ENCODE assay signal across 8 cellular contexts in genomic region chr1:1273152-1273534, GRCh38. TPM values are rescaled to one million over a fixed set of nuclear protein-coding genes. Genes with fewer than 3 reads are reported as not detected.
DNase-seq lines count a peak whose midpoint lies in the region; ATAC-seq and TF ChIP-seq lines count a peak whose summit lies in the region.

No MANE protein-coding gene starts in this region.

- intact Hi-C loops in CD8-positive, alpha-beta T cell (cut with DNase I, micrococcal nuclease), result loop anchor here (1.0 to 5.0 kb wide), 7 partner anchors 22 to 157 kb away; partner anchors contain the start of genes PUSL1 (in 2 of the 2), ACAP3 (in 1 of the 2), B3GALT6 (in 1 of the 2) and C1orf159 (in 1 of the 2)
- intact Hi-C loops in right cardiac atrium (cut with DNase I), result no loop called here

- H3K27ac Mint-ChIP-seq in CD8-positive, alpha-beta T cell, result peak overlapping the region; percentile 89
- no peak overlapping the region; the same call in 1 of the 2 replicates for H3K27ac Mint-ChIP-seq in WTC11
- H3K27ac Mint-ChIP-seq in stimulated activated effector memory CD8-positive, alpha-beta T cell treated with anti-CD3 and anti-CD28 coated beads, Interleukin-12 subunit alpha, Interleukin-12 subunit beta, amount 100 ng/mL, for 72 hours, result peak overlapping the region; percentile 75

- H3K9me3 Mint-ChIP-seq in CD8-positive, alpha-beta T cell, result no peaks in the 10 kb centered on the region
- H3K9me3 Mint-ChIP-seq in WTC11, result peaks cover 5% of the 10 kb centered on the region
- H3K9me3 Mint-ChIP-seq in stimulated activated effector memory CD8-positive, alpha-beta T cell treated with anti-CD3 and anti-CD28 coated beads, Interleukin-12 subunit alpha, Interleukin-12 subunit beta, amount 100 ng/mL, for 72 hours, result no peaks in the 10 kb centered on the region

- H3K4me1 Mint-ChIP-seq in CD8-positive, alpha-beta T cell (ENCODE audit: low read depth), result peaks cover 42% of the 10 kb centered on the region
- H3K4me1 Mint-ChIP-seq in WTC11, result peaks cover 23% of the 10 kb centered on the region
- peaks cover 33% of the 10 kb centered on the region for H3K4me1 Mint-ChIP-seq in stimulated activated effector memory CD8-positive, alpha-beta T cell treated with anti-CD3 and anti-CD28 coated beads, Interleukin-12 subunit alpha, Interleukin-12 subunit beta, amount 100 ng/mL, for 72 hours

- peak in 1 of 7 experiments; percentile 14 for DNase-seq in CD8-positive, alpha-beta T cell
- DNase-seq in WTC11 (ENCODE audit: low spot score), result peak; percentile 12
- peak in 1 of 3 donors; percentile 64 for DNase-seq in right cardiac atrium
- DNase-seq in stimulated activated effector memory CD8-positive, alpha-beta T cell treated with anti-CD3 and anti-CD28 coated beads, Interleukin-12 subunit alpha, Interleukin-12 subunit beta, amount 100 ng/mL, for 72 hours (ENCODE audit: low spot score in 2 of 2), result no peak
- no peak for DNase-seq in ACHN
- no peak for DNase-seq in C1 segment of cervical spinal cord (lab: John Stamatoyannopoulos, UW)
- no peak for DNase-seq in NCI-H146 (lab: John Stamatoyannopoulos, UW)

- peak overlapping the region; percentile 88 for H3K4me3 Mint-ChIP-seq in CD8-positive, alpha-beta T cell
- H3K4me3 Mint-ChIP-seq in WTC11, result peak overlapping the region; percentile 84
- H3K4me3 Mint-ChIP-seq in stimulated activated effector memory CD8-positive, alpha-beta T cell treated with anti-CD3 and anti-CD28 coated beads, Interleukin-12 subunit alpha, Interleukin-12 subunit beta, amount 100 ng/mL, for 72 hours, result peak overlapping the region; percentile 81

- H3K4me3 ChIP-seq in CD8-positive, alpha-beta T cell (ENCODE audit: low read depth, low read length), result peak overlapping the region; percentile 68
- peak overlapping the region; percentile 80 for H3K4me3 ChIP-seq in right cardiac atrium (ENCODE audit: low read length)

- peak overlapping the region; percentile 63 for H3K27ac ChIP-seq in CD8-positive, alpha-beta T cell (ENCODE audit: low read depth, low read length)
- peak overlapping the region; percentile 76 for H3K27ac ChIP-seq in right cardiac atrium (ENCODE audit: low read length)

- H3K27me3 ChIP-seq in CD8-positive, alpha-beta T cell (ENCODE audit: insufficient read depth, low read length), result no peaks in the 10 kb centered on the region
- H3K27me3 ChIP-seq in right cardiac atrium (ENCODE audit: control insufficient read depth, insufficient read depth), result no peaks in the 10 kb centered on the region

- WGBS in right cardiac atrium, result under 1% methylated on average over 39 of the region's 39 CpGs

- in situ Hi-C loops in ACHN (cut with HindIII; ENCODE audit: low pct_ligation_motif_present, low pct_unique_long_range_greater_than_20kb, low sequenced_read_pairs), result no loop called here

- no peak for ATAC-seq in CD8-positive, alpha-beta T cell
- ATAC-seq in HG02610 (IDR thresholded peaks at IDR 0.05; ENCODE audit: unreplicated experiment) (peak; percentile 16), WTC11 (no peak), right cardiac atrium (no peak)
- peak; percentile 1 for ATAC-seq in stimulated activated effector memory CD8-positive, alpha-beta T cell treated with anti-CD3 and anti-CD28 coated beads, Interleukin-12 subunit alpha, Interleukin-12 subunit beta, amount 100 ng/mL, for 72 hours

- CTCF ChIA-PET in CD8-positive, alpha-beta T cell (lab: Charles Lee), result interaction anchor here (1.2 kb wide), 1 partner anchor 18 kb away, joined by 3 read pairs; no protein-coding TSS in a partner anchor
- CTCF ChIA-PET in WTC11 (lab: Charles Lee), result interaction anchor here (0.6 to 2.2 kb wide), 13 partner anchors 9 to 209 kb away, joined by 3 to 25 read pairs (median 4); no protein-coding TSS in a partner anchor

- POLR2A ChIA-PET in CD8-positive, alpha-beta T cell (lab: Charles Lee), result interaction anchor here (0.6 to 1.7 kb wide), 4 partner anchors 12 to 157 kb away, joined by 3 to 9 read pairs (median 4); partner anchors contain the start of genes B3GALT6 and SDF4
- POLR2A ChIA-PET in WTC11 (lab: Charles Lee), result interaction anchor here (0.6 to 1.4 kb wide), 3 partner anchors 15 to 227 kb away, joined by 3 to 5 read pairs (median 3); no protein-coding TSS in a partner anchor

- H3K36me3 ChIP-seq in CD8-positive, alpha-beta T cell (ENCODE audit: insufficient read depth, low read length), result no peaks in the 10 kb centered on the region

- peaks cover 24% of the 10 kb centered on the region for H3K36me3 Mint-ChIP-seq in CD8-positive, alpha-beta T cell
- H3K36me3 Mint-ChIP-seq in WTC11, result peaks cover 6% of the 10 kb centered on the region
- peaks cover 45% of the 10 kb centered on the region for H3K36me3 Mint-ChIP-seq in stimulated activated effector memory CD8-positive, alpha-beta T cell treated with anti-CD3 and anti-CD28 coated beads, Interleukin-12 subunit alpha, Interleukin-12 subunit beta, amount 100 ng/mL, for 72 hours

- H3K9me3 ChIP-seq in CD8-positive, alpha-beta T cell (ENCODE audit: low read length), result no peaks in the 10 kb centered on the region
- no peaks in the 10 kb centered on the region for H3K9me3 ChIP-seq in right cardiac atrium (ENCODE audit: control insufficient read depth, low read length)

- no peaks in the 10 kb centered on the region for H3K27me3 Mint-ChIP-seq in CD8-positive, alpha-beta T cell (ENCODE audit: low read depth)
- H3K27me3 Mint-ChIP-seq in WTC11 (ENCODE audit: low read depth), result no peaks in the 10 kb centered on the region

- peaks cover 39% of the 10 kb centered on the region for H3K4me1 ChIP-seq in CD8-positive, alpha-beta T cell (ENCODE audit: insufficient read depth, low read length)
- H3K4me1 ChIP-seq in right cardiac atrium (ENCODE audit: control insufficient read depth, insufficient read depth, low read length), result peaks cover 19% of the 10 kb centered on the region

- no peak for TF ChIP-seq CTCF in CD8-positive, alpha-beta T cell (IDR thresholded peaks at IDR 0.05)
- TF ChIP-seq CTCF in WTC11 (IDR thresholded peaks at IDR 0.05), result no peak

TF ChIP-seq in WTC11, 78 proteins besides CTCF, POLR2A, EP300 and RAD21 (continues in another document):
- TF ChIP-seq FOXJ3 (CRISPR knock-in tag; IDR thresholded peaks at IDR 0.05; ENCODE audit: borderline replicate concordance) (no peak), ATF6 (CRISPR knock-in tag; IDR thresholded peaks at IDR 0.05) (no peak), ZNF416 (CRISPR knock-in tag; IDR thresholded peaks at IDR 0.05) (no peak), NR2C2 (CRISPR knock-in tag; IDR thresholded peaks at IDR 0.05) (no peak), JUN (CRISPR knock-in tag; IDR thresholded peaks at IDR 0.05) (no peak), ZNF263 (CRISPR knock-in tag; IDR thresholded peaks at IDR 0.05; ENCODE audit: low read depth) (no peak), TCF7 (CRISPR knock-in tag; IDR thresholded peaks at IDR 0.05; ENCODE audit: low read depth) (no peak; the same call in 1 of the 2 replicates), ZNF317 (CRISPR knock-in tag; IDR thresholded peaks at IDR 0.05; ENCODE audit: borderline replicate concordance, low read depth) (no peak), ATF1 (CRISPR knock-in tag; IDR thresholded peaks at IDR 0.05) (no peak), GRHL2 (CRISPR knock-in tag; IDR thresholded peaks at IDR 0.05; ENCODE audit: insufficient replicate concordance, severe bottlenecking) (no peak), ZNF671 (CRISPR knock-in tag; IDR thresholded peaks at IDR 0.05) (no peak)

RNA-seq across cellular contexts. Expression of gene UBE2J2, which starts 0.5 kb away (rescaled TPM):
- 10 to 100 TPM; 46.4 to 50.7 TPM for total RNA-seq in CD8-positive, alpha-beta T cell
- total RNA-seq in WTC11 (2021) (62.6 to 72.2 TPM (median 65.6 TPM) in 3 replicates), right cardiac atrium (10 to 100 TPM; 34.9 to 41.2 (median 37.1) TPM)
- polyA plus RNA-seq in right cardiac atrium, result 38.4 TPM

RNA-seq across cellular contexts. Expression of gene SCNN1D, which starts 7.1 kb away (rescaled TPM):
- 10 to 100 TPM; 11.4 to 13.9 TPM for total RNA-seq in CD8-positive, alpha-beta T cell
- 4.7 to 8.5 TPM (median 6.4 TPM) in 3 replicates for total RNA-seq in WTC11 (2021)
- 1 to 10 TPM; 2.7 to 6.2 (median 4.8) TPM for total RNA-seq in right cardiac atrium
- 3.4 TPM for polyA plus RNA-seq in right cardiac atrium

RNA-seq across cellular contexts. Expression of gene C1QTNF12, which starts 26.6 kb away (rescaled TPM):
- total RNA-seq in CD8-positive, alpha-beta T cell, result 1 to 10 TPM; 3.2 to 5.1 TPM
- total RNA-seq in WTC11 (2021) (8.5 to 10.3 TPM (median 8.5 TPM) in 3 replicates), right cardiac atrium (1 to 10 TPM in 2 of 4 donors, under 1 TPM in 1, not detected in 1; 0.94 to 2.4 (median 1.1) TPM)
- 0.36 TPM for polyA plus RNA-seq in right cardiac atrium

RNA-seq across cellular contexts. Expression of gene ACAP3, which starts 34.6 kb away (rescaled TPM):
- 10 to 100 TPM; 46.6 to 47.5 TPM for total RNA-seq in CD8-positive, alpha-beta T cell
- total RNA-seq in WTC11 (2021) (25.1 to 42.2 TPM (median 30.7 TPM) in 3 replicates), right cardiac atrium (10 to 100 TPM; 33.1 to 61.8 (median 42.8) TPM)
- 37.4 TPM for polyA plus RNA-seq in right cardiac atrium

RNA-seq across cellular contexts. Expression of gene PUSL1, which starts 35.3 kb away (rescaled TPM):
- 10 to 100 TPM; 17.1 to 17.5 TPM for total RNA-seq in CD8-positive, alpha-beta T cell
- total RNA-seq in WTC11 (2021) (42.5 to 51.5 TPM (median 43.6 TPM) in 3 replicates), right cardiac atrium (10 to 100 TPM; 11.3 to 14.1 (median 12.5) TPM)
- 13.1 TPM for polyA plus RNA-seq in right cardiac atrium

Comparison
In these comparisons a context has a peak if more than half of its experiments do, and no peak if none do; other contexts are left out.
1. ATAC-seq: peak in HG02610 (single experiment) and stimulated activated effector memory CD8-positive, alpha-beta T cell treated with anti-CD3 and anti-CD28 coated beads, Interleukin-12 subunit alpha, Interleukin-12 subunit beta, amount 100 ng/mL, for 72 hours (single experiment); none in CD8-positive, alpha-beta T cell (single experiment), WTC11 (single experiment) and right cardiac atrium (0 of 2).
2. intact Hi-C loops: an anchor here in CD8-positive, alpha-beta T cell (1.0 to 5.0 kb wide); none called in right cardiac atrium.
3. Peak in every context shown above with its lines, with median percentiles within 50 percentile points of each other: H3K4me3 Mint-ChIP-seq.